Comparison of ENCODE assay signal across 20 cellular contexts in the genomic region with DNA sequence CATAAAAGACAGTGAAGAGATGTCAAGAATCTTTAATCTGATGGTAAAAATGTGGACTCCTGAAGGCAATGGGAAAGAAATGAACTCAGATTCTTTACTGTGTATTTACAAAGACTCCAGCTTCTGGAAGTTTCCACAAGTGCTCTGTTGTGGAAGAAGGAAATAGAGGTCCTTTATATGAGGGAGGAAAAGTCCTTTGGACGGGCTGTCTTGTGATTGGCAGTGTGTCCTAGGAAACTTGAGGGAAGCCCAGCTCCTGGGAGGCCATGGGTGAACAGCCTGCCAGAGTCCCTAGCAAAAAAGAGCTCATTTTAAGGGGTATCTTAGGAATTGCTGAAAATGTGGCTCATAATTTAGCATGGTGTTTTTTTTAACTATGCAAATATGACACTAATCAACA.
DNase-seq lines count a peak whose midpoint lies in the region; ATAC-seq and TF ChIP-seq lines count a peak whose summit lies in the region.
"Had no signal": no experiment of that assay in that cellular context is flagged by ENCODE, and none has a peak within 500 bp of the region (broad histone marks: within the 10 kb centered on the region; RNA-seq: fewer than 3 reads in every experiment).

No MANE protein-coding gene starts in this region.

- peak overlapping the region; percentile 30 for H3K4me3 Mint-ChIP-seq in activated naive CD8-positive, alpha-beta T cell
- no peak overlapping the region for H3K4me3 Mint-ChIP-seq in activated naive CD8-positive, alpha-beta T cell treated with anti-CD3 and anti-CD28 coated beads, Interleukin-2, amount 50 U/mL, for 24 hours
- peak overlapping the region; percentile 11 to 38 (median 19) for H3K4me3 Mint-ChIP-seq in nephron

- peak overlapping the region in 33 of 59 donors; percentile 2 to 91 (median 63) for H3K27ac ChIP-seq in dorsolateral prefrontal cortex
- no peak overlapping the region for H3K27ac ChIP-seq in left ventricle myocardium inferior (replicated peaks)
- H3K27ac ChIP-seq: 22Rv1, KMS-11, SJCRH30 had no signal

- peaks cover 21% of the 10 kb centered on the region for H3K4me1 ChIP-seq in left ventricle myocardium inferior
- H3K4me1 ChIP-seq: SJCRH30 had no signal

- TF ChIP-seq CTCF in dorsolateral prefrontal cortex (IDR thresholded peaks at IDR 0.05 in 54 of 56, conservative IDR thresholded peaks at IDR 0.05 in 2 of 56; ENCODE audit: low read depth in 1 of 56, partially characterized antibody in 56 of 56) (no peak), nephron (IDR thresholded peaks at IDR 0.05; ENCODE audit: unreplicated experiment in 3 of 3) (no peak), left ventricle myocardium inferior (IDR thresholded peaks at IDR 0.05; ENCODE audit: borderline replicate concordance) (no peak)

- H3K36me3 ChIP-seq in left ventricle myocardium inferior: no peaks in the 10 kb centered on the region
- H3K36me3 ChIP-seq: SJCRH30 had no signal

- no peaks in the 10 kb centered on the region for H3K9me3 Mint-ChIP-seq in activated naive CD8-positive, alpha-beta T cell (ENCODE audit: low read depth)
- H3K9me3 Mint-ChIP-seq in activated naive CD8-positive, alpha-beta T cell treated with anti-CD3 and anti-CD28 coated beads, Interleukin-2, amount 50 U/mL, for 24 hours: no peaks in the 10 kb centered on the region
- H3K9me3 Mint-ChIP-seq in nephron: no peaks in the 10 kb centered on the region

- no peak overlapping the region for H3K27ac Mint-ChIP-seq in activated naive CD8-positive, alpha-beta T cell
- H3K27ac Mint-ChIP-seq in activated naive CD8-positive, alpha-beta T cell treated with anti-CD3 and anti-CD28 coated beads, Interleukin-2, amount 50 U/mL, for 24 hours: no peak overlapping the region
- H3K27ac Mint-ChIP-seq in nephron: no peak overlapping the region
- H3K27ac Mint-ChIP-seq: CD14-positive monocyte had no signal

- peaks cover 8% of the 10 kb centered on the region for H3K4me1 Mint-ChIP-seq in activated naive CD8-positive, alpha-beta T cell (ENCODE audit: low read depth)
- H3K4me1 Mint-ChIP-seq in activated naive CD8-positive, alpha-beta T cell treated with anti-CD3 and anti-CD28 coated beads, Interleukin-2, amount 50 U/mL, for 24 hours: peaks cover 4% of the 10 kb centered on the region
- H3K4me1 Mint-ChIP-seq in nephron: peaks cover 6% of the 10 kb centered on the region

- ATAC-seq in activated naive CD8-positive, alpha-beta T cell treated with anti-CD3 and anti-CD28 coated beads, Interleukin-2, amount 50 U/mL, for 24 hours: no peak
- ATAC-seq in stimulated activated naive CD8-positive, alpha-beta T cell treated with anti-CD3 and anti-CD28 coated beads, Interleukin-15, Interleukin-2, amounts not matched to agents 100 U/mL and 50 U/mL, for 24 hours: no peak

- H3K4me3 ChIP-seq in dorsolateral prefrontal cortex (no peak overlapping the region), left ventricle myocardium inferior (no peak overlapping the region)
- H3K4me3 ChIP-seq: SJCRH30 had no signal

- no peaks in the 10 kb centered on the region for H3K36me3 Mint-ChIP-seq in activated naive CD8-positive, alpha-beta T cell
- H3K36me3 Mint-ChIP-seq in activated naive CD8-positive, alpha-beta T cell treated with anti-CD3 and anti-CD28 coated beads, Interleukin-2, amount 50 U/mL, for 24 hours (ENCODE audit: low read depth): no peaks in the 10 kb centered on the region
- no peaks in the 10 kb centered on the region for H3K36me3 Mint-ChIP-seq in nephron (ENCODE audit: low read depth)

- H3K27me3 ChIP-seq in dorsolateral prefrontal cortex: peaks cover 0 to 18% (median 0%) of the 10 kb centered on the region in 45 donors
- peaks cover 41% of the 10 kb centered on the region for H3K27me3 ChIP-seq in left ventricle myocardium inferior (ENCODE audit: low read depth)

- peaks cover 2% of the 10 kb centered on the region for H3K27me3 Mint-ChIP-seq in activated naive CD8-positive, alpha-beta T cell
- H3K27me3 Mint-ChIP-seq in activated naive CD8-positive, alpha-beta T cell treated with anti-CD3 and anti-CD28 coated beads, Interleukin-2, amount 50 U/mL, for 24 hours: peaks cover 23% of the 10 kb centered on the region
- H3K27me3 Mint-ChIP-seq in nephron (ENCODE audit: low read depth): peaks cover 37% of the 10 kb centered on the region

- no peaks in the 10 kb centered on the region for H3K9me3 ChIP-seq in left ventricle myocardium inferior (replicated peaks)
- H3K9me3 ChIP-seq: SJCRH30 had no signal

- intact Hi-C loops in dorsolateral prefrontal cortex (cut with DNase I): loop anchor here in 1 of 2 donors (10.0 kb wide), 1 partner anchor 90 kb away; a partner anchor contains a TSS
- intact Hi-C loops in left ventricle myocardium inferior (cut with micrococcal nuclease): no loop called here

- DNase-seq in activated naive CD8-positive, alpha-beta T cell treated with anti-CD3 and anti-CD28 coated beads, Interleukin-2, amount 50 U/mL, for 24 hours: no peak
- DNase-seq in dorsolateral prefrontal cortex (no peak), left ventricle myocardium inferior (no peak), epidermal melanocyte (ENCODE audit: insufficient read length, low spot score) (no peak), NCI-H748 (lab: John Stamatoyannopoulos, UW; ENCODE audit: unreplicated experiment) (no peak)
- no peak for DNase-seq in stimulated activated naive CD8-positive, alpha-beta T cell treated with anti-CD3 and anti-CD28 coated beads, Interleukin-15, Interleukin-2, amounts not matched to agents 100 U/mL and 50 U/mL, for 24 hours
- DNase-seq: DMS79, IMR-90, NCI-H1092 treated with DMSO at 0.1 percent for 48 hours, NCI-H146, NCI-H2029, NCI-H2171, NCI-H345, NCI-H524, SJCRH30 had no signal
